ENCODE assay signal across 8 cellular contexts in genomic region chr15:28975766-28976179, GRCh38.
DNase-seq lines count a peak whose midpoint lies in the region; ATAC-seq and TF ChIP-seq lines count a peak whose summit lies in the region.

No MANE protein-coding gene starts in this region.

- POLR2A ChIA-PET in CD8-positive, alpha-beta T cell (lab: Charles Lee): interaction anchor here (0.9 to 2.6 kb wide), 2 partner anchors 20 to 89 kb away, joined by 4 to 8 read pairs; partner anchors contain the start of gene APBA2
- POLR2A ChIA-PET in HEK293 (lab: Yijun Ruan, JAX): no interaction called here

- H3K4me1 ChIP-seq in CD8-positive, alpha-beta T cell (ENCODE audit: insufficient read depth, low read length): peaks cover 54% of the 10 kb centered on the region
- 0 out of 2 replicates have a peak, but pooled peaks cover 2% of the 10 kb centered on the region for H3K4me1 ChIP-seq in HEK293 (ENCODE audit: control insufficient read depth, insufficient read depth, low read length)
- no peaks in the 10 kb centered on the region for H3K4me1 ChIP-seq in OCI-LY1 (ENCODE audit: insufficient read depth, low read length, severe bottlenecking)
- H3K4me1 ChIP-seq in smooth muscle cell (ENCODE audit: low read depth): peaks cover 22% of the 10 kb centered on the region

- CTCF ChIA-PET in CD8-positive, alpha-beta T cell (lab: Charles Lee): interaction anchor here (0.6 to 3.8 kb wide), 32 partner anchors 9 to 127 kb away, joined by 3 to 41 read pairs (median 4); partner anchors contain the start of gene APBA2
- CTCF ChIA-PET in HEK293 (lab: Yijun Ruan, JAX): interaction anchor here (0.6 to 1.5 kb wide), 10 partner anchors 9 to 457 kb away, joined by 3 to 7 read pairs (median 3); no protein-coding TSS in a partner anchor

- no peaks in the 10 kb centered on the region for H3K9me2 ChIP-seq in OCI-LY1 (ENCODE audit: low read depth, low read length)

- no peak overlapping the region for H3K4me2 ChIP-seq in OCI-LY1 (ENCODE audit: low read length)
- no peak overlapping the region for H3K4me2 ChIP-seq in smooth muscle cell

- H2AFZ ChIP-seq in OCI-LY1 (ENCODE audit: low read length) (no peak overlapping the region), smooth muscle cell (ENCODE audit: low read depth) (no peak overlapping the region)

- no peaks in the 10 kb centered on the region for H3K9me3 Mint-ChIP-seq in CD8-positive, alpha-beta T cell

- H3K36me3 ChIP-seq in CD8-positive, alpha-beta T cell (ENCODE audit: insufficient read depth, low read length): no peaks in the 10 kb centered on the region
- H3K36me3 ChIP-seq in HEK293 (ENCODE audit: control insufficient read depth in 2 of 2, insufficient read depth in 1 of 2, low read length in 2 of 2) (no peaks in the 10 kb centered on the region), OCI-LY1 (ENCODE audit: insufficient read depth, low read length) (no peaks in the 10 kb centered on the region), smooth muscle cell (ENCODE audit: low read depth) (no peaks in the 10 kb centered on the region)

- peak overlapping the region; percentile 80 for H3K27ac Mint-ChIP-seq in CD8-positive, alpha-beta T cell

- intact Hi-C loops in CD8-positive, alpha-beta T cell (cut with DNase I, micrococcal nuclease): loop anchor here (1.0 to 10.0 kb wide), 8 partner anchors 27 to 191 kb away; partner anchors contain the start of gene APBA2 (in 1 of the 2)

- H4K20me1 ChIP-seq in OCI-LY1 (ENCODE audit: insufficient read depth, low read length): no peaks in the 10 kb centered on the region
- H4K20me1 ChIP-seq in smooth muscle cell (ENCODE audit: low read depth): peaks cover 10% of the 10 kb centered on the region

- DNase-seq in CD8-positive, alpha-beta T cell: peak; percentile 50 to 84 (median 73)
- DNase-seq in activated T-cell treated with anti-CD3 and anti-CD28 coated beads for 1 hour (ENCODE audit: low read depth) (peak; percentile 66), fibroblast of mammary gland (ENCODE audit: low read depth) (peak; percentile 57), smooth muscle cell (lab: John Stamatoyannopoulos, UW; ENCODE audit: unreplicated experiment) (no peak), AG20443 (ENCODE audit: low spot score) (no peak)

- H3K9me3 ChIP-seq in CD8-positive, alpha-beta T cell (ENCODE audit: low read length): no peaks in the 10 kb centered on the region
- H3K9me3 ChIP-seq in HEK293 (ENCODE audit: control insufficient read depth, insufficient read depth, low read depth, low read length) (no peaks in the 10 kb centered on the region), OCI-LY1 (ENCODE audit: low read length) (no peaks in the 10 kb centered on the region), smooth muscle cell (replicated peaks; ENCODE audit: low read depth) (no peaks in the 10 kb centered on the region)

- H3K27me3 Mint-ChIP-seq in CD8-positive, alpha-beta T cell (ENCODE audit: low read depth): no peaks in the 10 kb centered on the region

- no peak overlapping the region for H3K4me3 Mint-ChIP-seq in CD8-positive, alpha-beta T cell

- H3K9ac ChIP-seq in OCI-LY1 (ENCODE audit: low read length) (no peak overlapping the region), smooth muscle cell (ENCODE audit: low read depth) (no peak overlapping the region)

- peaks cover 19% of the 10 kb centered on the region for H3K36me3 Mint-ChIP-seq in CD8-positive, alpha-beta T cell

- no peak overlapping the region for H3K27ac ChIP-seq in CD8-positive, alpha-beta T cell (ENCODE audit: low read depth, low read length)
- H3K27ac ChIP-seq in HEK293 (ENCODE audit: extremely low read depth, low read depth, low read length) (no peak overlapping the region), OCI-LY1 (ENCODE audit: low read depth, low read length, poor library complexity, severe bottlenecking) (no peak overlapping the region), smooth muscle cell (ENCODE audit: low read depth) (no peak overlapping the region)

- no peak overlapping the region for H3K4me3 ChIP-seq in CD8-positive, alpha-beta T cell (ENCODE audit: low read depth, low read length)
- H3K4me3 ChIP-seq in HEK293 (ENCODE audit: low read depth, low read length) (no peak overlapping the region), OCI-LY1 (ENCODE audit: low read depth, low read length, poor library complexity, severe bottlenecking) (no peak overlapping the region), fibroblast of mammary gland (ENCODE audit: control insufficient read depth, low read depth, low read length) (no peak overlapping the region), smooth muscle cell (no peak overlapping the region)

- H3F3A ChIP-seq in OCI-LY1 (ENCODE audit: insufficient read depth, low read length) (no peaks in the 10 kb centered on the region), smooth muscle cell (ENCODE audit: low read depth) (no peaks in the 10 kb centered on the region)

- H3K4me1 Mint-ChIP-seq in CD8-positive, alpha-beta T cell (ENCODE audit: low read depth): peaks cover 62% of the 10 kb centered on the region

- WGBS in smooth muscle cell (ENCODE audit: low lambda C conversion rate): 0% methylated on average over 2 of the region's 2 CpGs

- peak; percentile 97 for TF ChIP-seq CTCF in CD8-positive, alpha-beta T cell (IDR thresholded peaks at IDR 0.05)
- no peak for TF ChIP-seq CTCF in HEK293 (tag by site-specific recombination; IDR thresholded peaks at IDR 0.05)
- peak; percentile 86 for TF ChIP-seq CTCF in OCI-LY1 (IDR thresholded peaks at IDR 0.05; ENCODE audit: low read length)
- peak; percentile 91 for TF ChIP-seq CTCF in fibroblast of mammary gland (conservative IDR thresholded peaks at IDR 0.05; ENCODE audit: control insufficient read depth, insufficient read depth, low read depth, low read length)
- TF ChIP-seq CTCF in smooth muscle cell (IDR thresholded peaks at IDR 0.05; ENCODE audit: borderline replicate concordance, insufficient read depth, poor library complexity, severe bottlenecking): peak; percentile 69

- peak; percentile 61 for ATAC-seq in CD8-positive, alpha-beta T cell
- ATAC-seq in esophagus mucosa: no peak

- H3K79me2 ChIP-seq in OCI-LY1 (ENCODE audit: insufficient read depth, low read length) (no peaks in the 10 kb centered on the region), smooth muscle cell (ENCODE audit: low read depth) (no peaks in the 10 kb centered on the region)

- H3K27me3 ChIP-seq in CD8-positive, alpha-beta T cell (ENCODE audit: insufficient read depth, low read length): no peaks in the 10 kb centered on the region
- H3K27me3 ChIP-seq in OCI-LY1 (ENCODE audit: insufficient read depth, low read length) (no peaks in the 10 kb centered on the region), smooth muscle cell (ENCODE audit: low read depth) (no peaks in the 10 kb centered on the region)

TF ChIP-seq in HEK293, 187 proteins besides CTCF, POLR2A, EP300 and RAD21:
- TF ChIP-seq PRDM1 (tag by site-specific recombination; IDR thresholded peaks at IDR 0.05) (no peak), ZBTB26 (tag by site-specific recombination; optimal IDR thresholded peaks at IDR 0.05) (no peak), ZNF654 (tag by site-specific recombination; IDR thresholded peaks at IDR 0.05; ENCODE audit: low read depth) (peak; percentile 73), ZNF2 (tag by site-specific recombination; IDR thresholded peaks at IDR 0.05) (peak; percentile 70), ZNF302 (tag by site-specific recombination; IDR thresholded peaks at IDR 0.05; ENCODE audit: low read depth) (no peak)

Comparison
In these comparisons a context has a peak if more than half of its experiments do, and no peak if none do; other contexts are left out.
1. DNase-seq: peak in CD8-positive, alpha-beta T cell (7 of 7), activated T-cell treated with anti-CD3 and anti-CD28 coated beads for 1 hour (single experiment) and fibroblast of mammary gland (single experiment); none in smooth muscle cell (single experiment) and AG20443 (single experiment).